Comparison of ENCODE assay signal across 23 cellular contexts in the genomic region with DNA sequence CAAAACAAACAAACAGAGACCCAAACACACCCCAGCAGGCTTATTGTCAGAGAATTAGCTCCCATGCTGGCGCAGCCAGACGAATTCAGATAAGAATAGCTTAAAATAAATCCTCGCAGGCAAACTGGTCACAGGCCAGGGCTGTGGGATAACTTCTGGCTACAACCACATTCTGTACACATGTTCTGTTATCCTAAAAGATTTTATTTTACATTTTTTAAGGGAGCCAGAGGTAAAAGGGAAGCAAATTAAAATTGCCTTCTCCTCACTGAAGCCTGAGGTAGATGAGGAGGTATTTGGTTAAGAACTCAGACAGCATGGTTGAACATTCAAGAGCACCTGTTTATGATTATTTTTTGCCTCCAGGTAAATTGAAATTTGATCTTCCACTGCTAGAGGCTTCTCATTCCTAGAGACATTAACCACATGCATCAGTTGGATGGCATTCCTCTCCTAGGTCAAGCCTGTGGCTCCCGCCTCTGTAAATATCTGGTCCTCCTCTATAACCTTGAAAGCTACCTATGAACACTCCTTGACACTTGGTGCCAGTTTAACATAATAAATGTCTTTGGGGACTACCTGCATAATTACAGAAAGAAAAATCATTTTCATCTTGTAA.
DNase-seq lines count a peak whose midpoint lies in the region; ATAC-seq, FAIRE-seq and TF ChIP-seq lines count a peak whose summit lies in the region.
"Had no signal": no experiment of that assay in that cellular context is flagged by ENCODE, and none has a peak within 500 bp of the region (broad histone marks: within the 10 kb centered on the region; RNA-seq: fewer than 3 reads in every experiment).

No MANE protein-coding gene starts in this region.

- H2AFZ ChIP-seq in neural progenitor cell (replicated peaks): no peak overlapping the region
- no peak overlapping the region for H2AFZ ChIP-seq in HepG2 (ENCODE audit: low read length)

- BruUV-seq in HepG2 (replicated peaks; lab: Mats Ljungman, UMichigan): no TSS peak

- H3K79me2 ChIP-seq in neural progenitor cell (ENCODE audit: low read depth) (no peaks in the 10 kb centered on the region), HepG2 (ENCODE audit: insufficient read depth, low read length) (no peaks in the 10 kb centered on the region)

- peak overlapping the region; percentile 50 for H3K4me3 Mint-ChIP-seq in neural progenitor cell
- H3K4me3 Mint-ChIP-seq: activated CD4-positive, alpha-beta memory T cell treated with anti-CD3 and anti-CD28 coated beads for 36 hours; activated naive CD8-positive, alpha-beta T cell treated with anti-CD3 and anti-CD28 coated beads, Interleukin-2, amount 10 ng/mL, durations not matched to agents 7 days and 5 days; activated T-cell treated with anti-CD3 and anti-CD28 coated beads, Interleukin-2, amount 50 U/mL, for 72 hours; CD14-positive monocyte; central memory CD8-positive, alpha-beta T cell; HFFc6; naive thymus-derived CD8-positive, alpha-beta T cell had no signal

- ATAC-seq in HepG2: no peak
- ATAC-seq: activated T-cell treated with anti-CD3 and anti-CD28 coated beads, Interleukin-2, amount 50 U/mL, for 72 hours; naive thymus-derived CD8-positive, alpha-beta T cell had no signal

- no peak overlapping the region for H3K9ac ChIP-seq in neural progenitor cell
- no peak overlapping the region for H3K9ac ChIP-seq in HepG2 (ENCODE audit: insufficient read depth, low read depth, low read length)

- H3K27me3 ChIP-seq in neural progenitor cell (peaks cover 100% of the 10 kb centered on the region), HepG2 (ENCODE audit: control insufficient read depth in 1 of 2, insufficient read depth in 2 of 2, low read length in 2 of 2) (no peaks in the 10 kb centered on the region), testis (no peaks in the 10 kb centered on the region)
- H3K27me3 ChIP-seq: upper lobe of left lung had no signal

- no peak for TF ChIP-seq POLR2A in HepG2 (IDR thresholded peaks at IDR 0.05; ENCODE audit: insufficient read depth in 1 of 2, low read depth in 2 of 2, low read length in 2 of 2)
- no peak for TF ChIP-seq POLR2A in testis (IDR thresholded peaks at IDR 0.05)

- H3K27ac ChIP-seq in neural progenitor cell (no peak overlapping the region), HepG2 (ENCODE audit: extremely low read length, insufficient read depth, low read length) (no peak overlapping the region), testis (no peak overlapping the region)
- H3K27ac ChIP-seq: upper lobe of left lung had no signal

- H3K36me3 ChIP-seq in neural progenitor cell (no peaks in the 10 kb centered on the region), HepG2 (replicated peaks in 1 of 2; ENCODE audit: control insufficient read depth in 1 of 2, insufficient read depth in 2 of 2, low read length in 2 of 2) (no peaks in the 10 kb centered on the region), testis (ENCODE audit: low read depth, missing control alignments) (no peaks in the 10 kb centered on the region)
- H3K36me3 ChIP-seq: upper lobe of left lung had no signal

- TF ChIP-seq EP300 in HepG2 (IDR thresholded peaks at IDR 0.05; ENCODE audit: low read depth in 2 of 2, low read length in 2 of 2) (no peak), HepG2 (CRISPR knock-in tag; IDR thresholded peaks at IDR 0.05; ENCODE audit: borderline replicate concordance) (no peak)

- H3K4me1 ChIP-seq in neural progenitor cell (peaks cover 38% of the 10 kb centered on the region), HepG2 (ENCODE audit: insufficient read depth, low read length) (no peaks in the 10 kb centered on the region), testis (no peaks in the 10 kb centered on the region)
- H3K4me1 ChIP-seq: upper lobe of left lung had no signal

- intact Hi-C loops in HepG2 (cut with micrococcal nuclease; ENCODE audit: unreplicated experiment): no loop called here
- intact Hi-C loops in testis (cut with DNase I; ENCODE audit: low total_unique reads): no loop called here

- H3K4me1 Mint-ChIP-seq in neural progenitor cell: peaks cover 38% of the 10 kb centered on the region
- H3K4me1 Mint-ChIP-seq: activated naive CD8-positive, alpha-beta T cell treated with anti-CD3 and anti-CD28 coated beads, Interleukin-2, amount 10 ng/mL, durations not matched to agents 7 days and 5 days; CD14-positive monocyte; central memory CD8-positive, alpha-beta T cell; naive thymus-derived CD8-positive, alpha-beta T cell had no signal

- TF ChIP-seq RAD21 in HepG2 (CRISPR knock-in tag; IDR thresholded peaks at IDR 0.05): no peak

- H3F3A ChIP-seq in neural progenitor cell (ENCODE audit: low read depth): peaks cover 26% of the 10 kb centered on the region

- no peaks in the 10 kb centered on the region for H3K36me3 Mint-ChIP-seq in neural progenitor cell
- H3K36me3 Mint-ChIP-seq: activated CD4-positive, alpha-beta memory T cell treated with anti-CD3 and anti-CD28 coated beads for 36 hours; activated naive CD8-positive, alpha-beta T cell treated with anti-CD3 and anti-CD28 coated beads, Interleukin-2, amount 10 ng/mL, durations not matched to agents 7 days and 5 days; CD14-positive monocyte; naive thymus-derived CD8-positive, alpha-beta T cell had no signal

- POLR2A ChIA-PET in HepG2 (lab: Yijun Ruan, JAX): no interaction called here

- TF ChIP-seq CTCF in epithelial cell of esophagus (IDR thresholded peaks at IDR 0.05; ENCODE audit: insufficient read depth, low read depth, low read length, missing control alignments) (no peak), neural progenitor cell (IDR thresholded peaks at IDR 0.05) (no peak), HepG2 (CRISPR knock-in tag; IDR thresholded peaks at IDR 0.05) (no peak), testis (IDR thresholded peaks at IDR 0.05) (no peak)

- FAIRE-seq in HepG2 (lab: Jason Lieb, UNC): no peak
- FAIRE-seq: A204.1, frontal cortex had no signal

- DNase-seq in NCI-H1417 (lab: John Stamatoyannopoulos, UW): peak in 2 of 3 experiments; percentile 27 to 32
- DNase-seq in NCI-H1417 treated with DMSO at 0.1 percent for 48 hours (lab: John Stamatoyannopoulos, UW): no peak
- peak; percentile 66 for DNase-seq in NCI-H69 (lab: John Stamatoyannopoulos, UW)
- DNase-seq in epithelial cell of esophagus (ENCODE audit: low read depth): peak; percentile 31
- DNase-seq in neural progenitor cell (ENCODE audit: low spot score): no peak
- no peak for DNase-seq in HepG2 (ENCODE audit: low spot score)
- DNase-seq in stimulated activated naive CD4-positive, alpha-beta T cell treated with Interleukin-2 at 50 U/mL for 16 hours (lab: John Stamatoyannopoulos, UW): no peak
- no peak for DNase-seq in testis
- DNase-seq: activated CD4-positive, alpha-beta memory T cell treated with anti-CD3 and anti-CD28 coated beads for 36 hours; activated naive CD8-positive, alpha-beta T cell treated with anti-CD3 and anti-CD28 coated beads, Interleukin-2, amount 10 ng/mL, durations not matched to agents 7 days and 5 days; activated T-cell treated with anti-CD3 and anti-CD28 coated beads, Interleukin-2, amount 50 U/mL, for 72 hours; DMS79; HFFc6; naive thymus-derived CD8-positive, alpha-beta T cell; stimulated activated CD4-positive, alpha-beta T cell treated with anti-CD3 and anti-CD28 coated beads, Interleukin-12 subunit alpha, Interleukin-12 subunit beta, amount 100 ng/mL, for 4 hours; stimulated activated naive CD4-positive, alpha-beta T cell; upper lobe of left lung had no signal

- H3K4me2 ChIP-seq in neural progenitor cell: peak overlapping the region; percentile 51
- no peak overlapping the region for H3K4me2 ChIP-seq in HepG2 (ENCODE audit: low read depth, low read length)

- in situ Hi-C loops in HepG2 (cut with HindIII; ENCODE audit: extremely low pct_ligation_motif_present, low pct_unique_long_range_greater_than_20kb): no loop called here

- H3K27ac Mint-ChIP-seq in neural progenitor cell: no peak overlapping the region
- H3K27ac Mint-ChIP-seq: activated CD4-positive, alpha-beta memory T cell treated with anti-CD3 and anti-CD28 coated beads for 36 hours; activated naive CD8-positive, alpha-beta T cell treated with anti-CD3 and anti-CD28 coated beads, Interleukin-2, amount 10 ng/mL, durations not matched to agents 7 days and 5 days; activated T-cell treated with anti-CD3 and anti-CD28 coated beads, Interleukin-2, amount 50 U/mL, for 72 hours; HFFc6; progenitor cell of endocrine pancreas had no signal

- H3K4me3 ChIP-seq in epithelial cell of esophagus (ENCODE audit: low read length) (no peak overlapping the region), neural progenitor cell (no peak overlapping the region), HepG2 (replicated peaks in 1 of 3; ENCODE audit: insufficient read depth in 1 of 3, low read depth in 2 of 3, low read length in 3 of 3) (no peak overlapping the region), testis (no peak overlapping the region)
- H3K4me3 ChIP-seq: lung, upper lobe of left lung had no signal

- H3K9me3 ChIP-seq in neural progenitor cell (ENCODE audit: low read depth): no peaks in the 10 kb centered on the region
- H3K9me3 ChIP-seq in HepG2 (ENCODE audit: low read length): no peaks in the 10 kb centered on the region
- no peaks in the 10 kb centered on the region for H3K9me3 ChIP-seq in testis
- H3K9me3 ChIP-seq: upper lobe of left lung had no signal

- 4% methylated on average over 4 of the region's 4 CpGs for WGBS in HepG2 (ENCODE audit: low lambda C conversion rate)
- WGBS in testis, 2 donors: 44 to 65% methylated on average over 4 of the region's 4 CpGs

- peaks cover 10% of the 10 kb centered on the region for H3K27me3 Mint-ChIP-seq in neural progenitor cell (ENCODE audit: insufficient read depth, low read depth)

- no peaks in the 10 kb centered on the region for H3K9me3 Mint-ChIP-seq in neural progenitor cell
- H3K9me3 Mint-ChIP-seq: activated CD4-positive, alpha-beta memory T cell treated with anti-CD3 and anti-CD28 coated beads for 36 hours; activated naive CD8-positive, alpha-beta T cell treated with anti-CD3 and anti-CD28 coated beads, Interleukin-2, amount 10 ng/mL, durations not matched to agents 7 days and 5 days; activated T-cell treated with anti-CD3 and anti-CD28 coated beads, Interleukin-2, amount 50 U/mL, for 72 hours; CD14-positive monocyte; central memory CD8-positive, alpha-beta T cell; HFFc6; naive thymus-derived CD8-positive, alpha-beta T cell had no signal

- CTCF ChIA-PET in HepG2 (lab: Yijun Ruan, JAX; ENCODE audit: low intra/inter-chr PET ratio, low total read pairs): no interaction called here

- H4K20me1 ChIP-seq in neural progenitor cell (ENCODE audit: low read depth) (peaks cover 84% of the 10 kb centered on the region), HepG2 (ENCODE audit: insufficient read depth, low read length) (no peaks in the 10 kb centered on the region)

TF ChIP-seq in HepG2, 621 proteins besides CTCF, POLR2A, EP300 and RAD21 (continues in another document):
- TF ChIP-seq ZNF232 (CRISPR knock-in tag; IDR thresholded peaks at IDR 0.05; ENCODE audit: borderline replicate concordance) (no peak), ZMYM2 (CRISPR knock-in tag; IDR thresholded peaks at IDR 0.05) (no peak), ZFP37 (CRISPR knock-in tag; IDR thresholded peaks at IDR 0.05; ENCODE audit: borderline replicate concordance) (no peak), NR2F2 (IDR thresholded peaks at IDR 0.05; ENCODE audit: borderline replicate concordance, low read depth) (no peak), ISL2 (CRISPR knock-in tag; IDR thresholded peaks at IDR 0.05) (no peak), THAP11 (CRISPR knock-in tag; IDR thresholded peaks at IDR 0.05) (no peak), CREM (IDR thresholded peaks at IDR 0.05) (no peak), CREM (CRISPR knock-in tag; IDR thresholded peaks at IDR 0.05) (no peak)

Comparison
In these comparisons a context has a peak if more than half of its experiments do, and no peak if none do; other contexts are left out.
1. DNase-seq: peak in NCI-H1417 (2 of 3), NCI-H69 (single experiment) and epithelial cell of esophagus (single experiment); none in NCI-H1417 treated with DMSO at 0.1 percent for 48 hours (single experiment), neural progenitor cell (single experiment), HepG2 (single experiment), stimulated activated naive CD4-positive, alpha-beta T cell treated with Interleukin-2 at 50 U/mL for 16 hours (single experiment) and testis (single experiment).